Comparison of ENCODE assay signal across 1 cellular context in genomic region chr2:70214958-70215357, GRCh38.
TF ChIP-seq lines count a peak whose summit lies in the region.

No MANE protein-coding gene starts in this region.

TF ChIP-seq in HepG2, 621 proteins besides CTCF, POLR2A, EP300 and RAD21:
- TF ChIP-seq AGO2 (optimal IDR thresholded peaks at IDR 0.05; ENCODE audit: low read depth, low read length) = peak; percentile 36
- TF ChIP-seq SSRP1 (CRISPR knock-in tag; IDR thresholded peaks at IDR 0.05) = no peak
- TF ChIP-seq, protein P1, sequence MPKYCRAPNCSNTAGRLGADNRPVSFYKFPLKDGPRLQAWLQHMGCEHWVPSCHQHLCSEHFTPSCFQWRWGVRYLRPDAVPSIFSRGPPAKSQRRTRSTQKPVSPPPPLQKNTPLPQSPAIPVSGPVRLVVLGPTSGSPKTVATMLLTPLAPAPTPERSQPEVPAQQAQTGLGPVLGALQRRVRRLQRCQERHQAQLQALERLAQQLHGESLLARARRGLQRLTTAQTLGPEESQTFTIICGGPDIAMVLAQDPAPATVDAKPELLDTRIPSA (CRISPR knock-in tag; IDR thresholded peaks at IDR 0.05; ENCODE audit: borderline replicate concordance) = no peak
